Comparison of ENCODE assay signal across 8 cellular contexts in genomic region chr16:19179890-19180490, GRCh38. TPM values are rescaled to one million over a fixed set of nuclear protein-coding genes. Genes with fewer than 3 reads are reported as not detected.
A peak's percentile ranks its signal among the peaks of the same experiment; 100 is the strongest.
DNase-seq lines count a peak whose midpoint lies in the region; ATAC-seq and TF ChIP-seq lines count a peak whose summit lies in the region.

No MANE protein-coding gene starts in this region.

- POLR2A ChIA-PET in BJ (lab: Charles Lee) = no interaction called here

- intact Hi-C loops in left lung (cut with DNase I) = loop anchor here in 1 of 2 donors (10.0 kb wide), 1 partner anchor 175 kb away; no protein-coding TSS in a partner anchor

- H3K4me3 ChIP-seq in BJ (ENCODE audit: low read depth, low read length) (no peak overlapping the region), cardiac fibroblast (replicated peaks in 1 of 2; ENCODE audit: low read depth in 2 of 2, low read length in 2 of 2) (no peak overlapping the region), left lung (no peak overlapping the region)

- H3K9me3 ChIP-seq in left lung = no peaks in the 10 kb centered on the region

- H3K27me3 ChIP-seq in BJ (ENCODE audit: control insufficient read depth, insufficient read depth, low read length) (peaks cover 2% of the 10 kb centered on the region; the same call in 1 of the 2 replicates), left lung (no peaks in the 10 kb centered on the region)

- no peaks in the 10 kb centered on the region for H3K36me3 ChIP-seq in BJ (ENCODE audit: control insufficient read depth, insufficient read depth, low read length)
- H3K36me3 ChIP-seq in left lung = no peaks in the 10 kb centered on the region

- H3K4me1 ChIP-seq in left lung = peaks cover 17 to 37% of the 10 kb centered on the region in 2 donors

- ATAC-seq in left lung (peak; percentile 73), HG03135 (IDR thresholded peaks at IDR 0.05; ENCODE audit: unreplicated experiment) (no peak), HG03280 (IDR thresholded peaks at IDR 0.05; ENCODE audit: unreplicated experiment) (no peak)

- H3K27ac ChIP-seq in left lung = peak overlapping the region in 1 of 2 donors; percentile 4

- TF ChIP-seq CTCF in BJ (IDR thresholded peaks at IDR 0.05; ENCODE audit: insufficient read depth, low read depth, low read length) = peak; percentile 62
- TF ChIP-seq CTCF in cardiac fibroblast (IDR thresholded peaks at IDR 0.05; ENCODE audit: low read depth, low read length) = peak; percentile 53
- peak; percentile 57 to 76 for TF ChIP-seq CTCF in left lung (IDR thresholded peaks at IDR 0.05)

- DNase-seq in BJ (ENCODE audit: low read depth) (no peak), H4 (ENCODE audit: low spot score) (peak; percentile 30), RPMI7951 (ENCODE audit: low read depth) (peak; percentile 40), cardiac fibroblast (ENCODE audit: low read depth in 2 of 2) (peak; percentile 48 to 52), left lung (peak; percentile 71 to 87)
- peak; percentile 11 for DNase-seq in stimulated activated CD8-positive, alpha-beta memory T cell treated with anti-CD3 and anti-CD28 coated beads, Interleukin-7, amount 100 ng/mL, for 24 hours (ENCODE audit: low read depth)

- CTCF ChIA-PET in BJ (lab: Yijun Ruan, JAX) = interaction anchor here (0.9 to 7.1 kb wide), 15 partner anchors 9 to 323 kb away, joined by 3 to 80 read pairs (median 6); partner anchors contain the start of gene ITPRIPL2

RNA-seq across cellular contexts. Expression of gene SYT17, which starts 11.9 kb away (rescaled TPM):
- polyA plus RNA-seq in BJ (2011; rRNA removed) = 0.09 TPM in 1 of 2 replicates, not detected in the other
- polyA minus RNA-seq in BJ (2011; rRNA and poly(A)+ RNA removed) = 0.05 and 0.43 TPM in 2 replicates
- 2.1 and 3.2 TPM in 2 replicates for total RNA-seq in H4 (2014; rRNA removed; shearing (Covaris generic))
- 0.20 and 0.24 TPM in 2 replicates for total RNA-seq in RPMI7951 (2014; rRNA removed; shearing (Covaris generic))
- total RNA-seq in left lung = 10 to 100 TPM; 12.3 to 26.3 TPM
